In genomic region chr12:115335048-115335447, GRCh38 we compare ENCODE assay signal across 1 cellular context.
TF ChIP-seq lines count a peak whose summit lies in the region.

No MANE protein-coding gene starts in this region.

TF ChIP-seq in H1, 55 proteins besides CTCF, POLR2A, EP300 and RAD21 (continued from another document):
- no peak for TF ChIP-seq MAFK (IDR thresholded peaks at IDR 0.05; ENCODE audit: low read depth, low read length)
TF ChIP-seq in H1: peak in this region for 0.
